In genomic region chr3:188635258-188636038, GRCh38 we compare ENCODE assay signal across 13 cellular contexts.
DNase-seq lines count a peak whose midpoint lies in the region; ATAC-seq, FAIRE-seq and TF ChIP-seq lines count a peak whose summit lies in the region.
"Had no signal": no experiment of that assay in that cellular context is flagged by ENCODE, and none has a peak within 500 bp of the region (broad histone marks: within the 10 kb centered on the region; RNA-seq: fewer than 3 reads in every experiment).

No MANE protein-coding gene starts in this region.

- DNase-seq in EH (ENCODE audit: low read depth) = peak; percentile 75
- peak; percentile 15 for DNase-seq in NCI-H345 treated with DMSO at 0.1 percent for 48 hours (lab: John Stamatoyannopoulos, UW; ENCODE audit: unreplicated experiment)
- peak; percentile 23 for DNase-seq in fibroblast of mammary gland (ENCODE audit: low read depth)
- DNase-seq in pancreas = peak in 3 of 6 donors; percentile 13 to 22 (median 19)
- no peak for DNase-seq in putamen (ENCODE audit: low spot score)
- DNase-seq in stimulated activated CD4-positive, alpha-beta T cell treated with anti-CD3 and anti-CD28 coated beads, Interleukin-4, amount 100 ng/mL, for 4 hours = no peak
- DNase-seq: activated CD4-positive, alpha-beta T cell treated with anti-CD3 and anti-CD28 coated beads for 4 hours; NCI-H1436; OCI-M1 had no signal

- H3K4me1 ChIP-seq in pancreas = peaks cover 0 to 12% (median 9%) of the 10 kb centered on the region in 3 donors
- H3K4me1 ChIP-seq: BLaER1 had no signal

- intact Hi-C loops in pancreas (cut with DNase I) = no loop called here

- WGBS in pancreas, 2 donors = 20 to 24% methylated on average over 10 of the region's 10 CpGs

- no peak for TF ChIP-seq CTCF in fibroblast of mammary gland (conservative IDR thresholded peaks at IDR 0.05; ENCODE audit: control insufficient read depth, insufficient read depth, low read depth, low read length)
- no peak for TF ChIP-seq CTCF in pancreas (IDR thresholded peaks at IDR 0.05)

- ATAC-seq in pancreas = peak; percentile 84 to 93 (median 92)
- ATAC-seq in HG03025 (IDR thresholded peaks at IDR 0.05; ENCODE audit: low FRiP score, unreplicated experiment) = no peak
- ATAC-seq in GM18505 (IDR thresholded peaks at IDR 0.05; ENCODE audit: unreplicated experiment) = no peak

- no peak for TF ChIP-seq POLR2A in GM18505 (IDR thresholded peaks at IDR 0.05; ENCODE audit: borderline replicate concordance, extremely low read depth, insufficient read depth, insufficient read length)

- peak; percentile 34 for FAIRE-seq in pancreas (lab: Jason Lieb, UNC)
- FAIRE-seq: endometrium had no signal

- no peaks in the 10 kb centered on the region for H3K36me3 ChIP-seq in pancreas
- H3K36me3 ChIP-seq: BLaER1 had no signal

- no peaks in the 10 kb centered on the region for H3K27me3 ChIP-seq in pancreas
- H3K27me3 ChIP-seq: BLaER1 had no signal

- H3K9me3 ChIP-seq in pancreas = no peaks in the 10 kb centered on the region
- H3K9me3 ChIP-seq: BLaER1 had no signal

- H3K4me3 ChIP-seq in fibroblast of mammary gland (ENCODE audit: control insufficient read depth, low read depth, low read length) (no peak overlapping the region), pancreas (no peak overlapping the region)
- H3K4me3 ChIP-seq: BLaER1 had no signal

- peak overlapping the region in 1 of 4 donors; percentile 39 for H3K27ac ChIP-seq in pancreas
- H3K27ac ChIP-seq: BLaER1 had no signal

Comparison
In these comparisons a context has a peak if more than half of its experiments do, and no peak if none do; other contexts are left out.
1. DNase-seq: peak in EH (single experiment), NCI-H345 treated with DMSO at 0.1 percent for 48 hours (single experiment) and fibroblast of mammary gland (single experiment); none in putamen (single experiment) and stimulated activated CD4-positive, alpha-beta T cell treated with anti-CD3 and anti-CD28 coated beads, Interleukin-4, amount 100 ng/mL, for 4 hours (0 of 2).
2. ATAC-seq: peak in pancreas (4 of 4); none in HG03025 (single experiment) and GM18505 (single experiment).